In genomic region chr1:2049517-2050481, GRCh38 we compare ENCODE assay signal across 1 cellular context.
TF ChIP-seq lines count a peak whose summit lies in the region.

Gene PRKCZ, plus strand, starts transcription at chr1:2050411. Its CDS starts 220 bp downstream, at chr1:2050631.

TF ChIP-seq in HepG2, 621 proteins besides CTCF, POLR2A, EP300 and RAD21 (continued from another document and continues in another):
- 0 out of 2 replicates have a peak, but pooled peaks have one; percentile 60 for TF ChIP-seq THAP8 (CRISPR knock-in tag; IDR thresholded peaks at IDR 0.05; ENCODE audit: borderline replicate concordance)
- no peak for TF ChIP-seq SRSF9 (IDR thresholded peaks at IDR 0.05; ENCODE audit: borderline replicate concordance, insufficient read depth, low read depth, low read length, poor library complexity, severe bottlenecking)
- TF ChIP-seq CBFB (CRISPR knock-in tag; IDR thresholded peaks at IDR 0.05): no peak; the same call in none of the 2 replicates
- no peak; the same call in 1 of the 2 replicates for TF ChIP-seq BHLHE40 (IDR thresholded peaks at IDR 0.05; ENCODE audit: low read length)
- TF ChIP-seq FOXK2 (IDR thresholded peaks at IDR 0.05): no peak
- TF ChIP-seq PCBP1 (IDR thresholded peaks at IDR 0.05; ENCODE audit: borderline replicate concordance, low read depth, low read length): 0 out of 2 replicates have a peak, but pooled peaks have one; percentile 49
- TF ChIP-seq RXRA (CRISPR knock-in tag; IDR thresholded peaks at IDR 0.05): peak; percentile 86
- TF ChIP-seq MED8 (CRISPR knock-in tag; IDR thresholded peaks at IDR 0.05; ENCODE audit: insufficient replicate concordance): no peak
- no peak for TF ChIP-seq ZNF160 (CRISPR knock-in tag; IDR thresholded peaks at IDR 0.05)
- no peak for TF ChIP-seq U2AF1 (optimal IDR thresholded peaks at IDR 0.05; ENCODE audit: low read depth, low read length)
- TF ChIP-seq ZNF354B (CRISPR knock-in tag; IDR thresholded peaks at IDR 0.05): no peak
- TF ChIP-seq KLF12 (CRISPR knock-in tag; IDR thresholded peaks at IDR 0.05; ENCODE audit: borderline replicate concordance): peak; percentile 98
- 0 out of 2 replicates have a peak, but pooled peaks have one; percentile 11 for TF ChIP-seq ZIK1 (CRISPR knock-in tag; IDR thresholded peaks at IDR 0.05; ENCODE audit: borderline replicate concordance, low read depth)
- TF ChIP-seq ZNF496 (CRISPR knock-in tag; IDR thresholded peaks at IDR 0.05; ENCODE audit: insufficient replicate concordance): no peak
- no peak; the same call in 1 of the 2 replicates for TF ChIP-seq IRF2 (CRISPR knock-in tag; IDR thresholded peaks at IDR 0.05)
- TF ChIP-seq ZMYM2 (CRISPR knock-in tag; IDR thresholded peaks at IDR 0.05): peak; percentile 77; the same call in 1 of the 2 replicates
- no peak; the same call in 1 of the 2 replicates for TF ChIP-seq HES4 (CRISPR knock-in tag; IDR thresholded peaks at IDR 0.05; ENCODE audit: borderline replicate concordance)
- 0 out of 2 replicates have a peak, but pooled peaks have one; percentile 18 for TF ChIP-seq ZNF703 (CRISPR knock-in tag; IDR thresholded peaks at IDR 0.05; ENCODE audit: borderline replicate concordance)
- TF ChIP-seq ZNF83 (CRISPR knock-in tag; IDR thresholded peaks at IDR 0.05; ENCODE audit: borderline replicate concordance): 0 out of 2 replicates have a peak, but pooled peaks have one; percentile 33
- TF ChIP-seq ZSCAN25 (CRISPR knock-in tag; IDR thresholded peaks at IDR 0.05): no peak
- TF ChIP-seq ZNF629 (CRISPR knock-in tag; conservative IDR thresholded peaks at IDR 0.05): no peak
- peak; percentile 55; the same call in 1 of the 2 replicates for TF ChIP-seq ZBTB2 (CRISPR knock-in tag; IDR thresholded peaks at IDR 0.05; ENCODE audit: low read depth)
- no peak for TF ChIP-seq ZNF34 (CRISPR knock-in tag; IDR thresholded peaks at IDR 0.05; ENCODE audit: borderline replicate concordance)
- TF ChIP-seq ZNF7 (CRISPR knock-in tag; IDR thresholded peaks at IDR 0.05): no peak
- peak; percentile 64 for TF ChIP-seq ZFP91 (CRISPR knock-in tag; IDR thresholded peaks at IDR 0.05; ENCODE audit: borderline replicate concordance)
- TF ChIP-seq FOSL1 (CRISPR knock-in tag; IDR thresholded peaks at IDR 0.05; ENCODE audit: borderline replicate concordance): peak; percentile 54; the same call in 1 of the 2 replicates
- TF ChIP-seq ZNF713 (CRISPR knock-in tag; IDR thresholded peaks at IDR 0.05): no peak
- no peak for TF ChIP-seq SOX13 (IDR thresholded peaks at IDR 0.05)
- TF ChIP-seq SOX13 (CRISPR knock-in tag; conservative IDR thresholded peaks at IDR 0.05 in 1 of 2, IDR thresholded peaks at IDR 0.05 in 1 of 2): peak in 1 of 2 experiments; percentile 18; a peak in 2 of 4 replicates
- peak; percentile 14; the same call in 1 of the 2 replicates for TF ChIP-seq ZNF772 (CRISPR knock-in tag; IDR thresholded peaks at IDR 0.05)
- TF ChIP-seq KIAA2018 (CRISPR knock-in tag; IDR thresholded peaks at IDR 0.05; ENCODE audit: borderline replicate concordance): no peak
- no peak for TF ChIP-seq SRSF4 (IDR thresholded peaks at IDR 0.05; ENCODE audit: low read depth, low read length, poor library complexity, severe bottlenecking)
- TF ChIP-seq RFXAP (CRISPR knock-in tag; IDR thresholded peaks at IDR 0.05; ENCODE audit: borderline replicate concordance): peak; percentile 99
- TF ChIP-seq ZNF260 (CRISPR knock-in tag; IDR thresholded peaks at IDR 0.05; ENCODE audit: borderline replicate concordance, low read depth): no peak
- TF ChIP-seq ZNF557 (CRISPR knock-in tag; IDR thresholded peaks at IDR 0.05): no peak
- TF ChIP-seq ZNF33B (CRISPR knock-in tag; IDR thresholded peaks at IDR 0.05): no peak
- TF ChIP-seq ZNF282 (IDR thresholded peaks at IDR 0.05; ENCODE audit: partially characterized antibody): no peak
- TF ChIP-seq PPARG (CRISPR knock-in tag; conservative IDR thresholded peaks at IDR 0.05): peak; percentile 65; the same call in 1 of the 2 replicates
- TF ChIP-seq TBX3 (IDR thresholded peaks at IDR 0.05; ENCODE audit: borderline replicate concordance): no peak
- TF ChIP-seq NAIF1 (CRISPR knock-in tag; IDR thresholded peaks at IDR 0.05; ENCODE audit: borderline replicate concordance): peak; percentile 78; the same call in 1 of the 2 replicates
- no peak; the same call in 1 of the 2 replicates for TF ChIP-seq ZSCAN31 (CRISPR knock-in tag; IDR thresholded peaks at IDR 0.05; ENCODE audit: low read depth)
- no peak; the same call in 1 of the 2 replicates for TF ChIP-seq KLF6 (CRISPR knock-in tag; IDR thresholded peaks at IDR 0.05)
- no peak for TF ChIP-seq SRSF1 (optimal IDR thresholded peaks at IDR 0.05; ENCODE audit: low read depth, low read length)
- TF ChIP-seq HNF4A (CRISPR knock-in tag; IDR thresholded peaks at IDR 0.05): peak; percentile 80
- no peak; the same call in 1 of the 2 replicates for TF ChIP-seq ZNF225 (CRISPR knock-in tag; IDR thresholded peaks at IDR 0.05)
- TF ChIP-seq RBAK (CRISPR knock-in tag; IDR thresholded peaks at IDR 0.05): peak; percentile 45; the same call in 1 of the 2 replicates
- TF ChIP-seq SMARCC2 (IDR thresholded peaks at IDR 0.05): no peak
- no peak for TF ChIP-seq ZNF766 (CRISPR knock-in tag; IDR thresholded peaks at IDR 0.05; ENCODE audit: borderline replicate concordance)
- TF ChIP-seq SATB2 (CRISPR knock-in tag; IDR thresholded peaks at IDR 0.05): no peak
- no peak for TF ChIP-seq NFIC (IDR thresholded peaks at IDR 0.05; ENCODE audit: low read length)
- no peak for TF ChIP-seq ZNF337 (CRISPR knock-in tag; IDR thresholded peaks at IDR 0.05; ENCODE audit: borderline replicate concordance, low read depth)
- peak; percentile 97 for TF ChIP-seq RFX5 (IDR thresholded peaks at IDR 0.05; ENCODE audit: low read depth, low read length)
- TF ChIP-seq ZNF232 (CRISPR knock-in tag; IDR thresholded peaks at IDR 0.05; ENCODE audit: borderline replicate concordance): 0 out of 2 replicates have a peak, but pooled peaks have one; percentile 15
- TF ChIP-seq ZC3H4 (CRISPR knock-in tag; IDR thresholded peaks at IDR 0.05; ENCODE audit: borderline replicate concordance): peak; percentile 78; the same call in 1 of the 2 replicates
- no peak for TF ChIP-seq DRAP1 (CRISPR knock-in tag; IDR thresholded peaks at IDR 0.05)
- peak in 1 of 2 experiments; percentile 69; a peak in 3 of 4 replicates for TF ChIP-seq HMGXB4 (CRISPR knock-in tag; IDR thresholded peaks at IDR 0.05; ENCODE audit: borderline replicate concordance in 1 of 2, low read depth in 1 of 2)
- TF ChIP-seq FOXK1 (CRISPR knock-in tag; IDR thresholded peaks at IDR 0.05; ENCODE audit: borderline replicate concordance, low read depth): no peak
- TF ChIP-seq ZBTB42 (CRISPR knock-in tag; IDR thresholded peaks at IDR 0.05): no peak
- TF ChIP-seq SP1 (IDR thresholded peaks at IDR 0.05): no peak
- peak; percentile 83 for TF ChIP-seq SP1 (CRISPR knock-in tag; IDR thresholded peaks at IDR 0.05)
- TF ChIP-seq RFX3 (CRISPR knock-in tag; IDR thresholded peaks at IDR 0.05): no peak
- TF ChIP-seq RARG (CRISPR knock-in tag; IDR thresholded peaks at IDR 0.05; ENCODE audit: low read depth): no peak
